1 cellular context compared by ENCODE assay signal in the genomic region with DNA sequence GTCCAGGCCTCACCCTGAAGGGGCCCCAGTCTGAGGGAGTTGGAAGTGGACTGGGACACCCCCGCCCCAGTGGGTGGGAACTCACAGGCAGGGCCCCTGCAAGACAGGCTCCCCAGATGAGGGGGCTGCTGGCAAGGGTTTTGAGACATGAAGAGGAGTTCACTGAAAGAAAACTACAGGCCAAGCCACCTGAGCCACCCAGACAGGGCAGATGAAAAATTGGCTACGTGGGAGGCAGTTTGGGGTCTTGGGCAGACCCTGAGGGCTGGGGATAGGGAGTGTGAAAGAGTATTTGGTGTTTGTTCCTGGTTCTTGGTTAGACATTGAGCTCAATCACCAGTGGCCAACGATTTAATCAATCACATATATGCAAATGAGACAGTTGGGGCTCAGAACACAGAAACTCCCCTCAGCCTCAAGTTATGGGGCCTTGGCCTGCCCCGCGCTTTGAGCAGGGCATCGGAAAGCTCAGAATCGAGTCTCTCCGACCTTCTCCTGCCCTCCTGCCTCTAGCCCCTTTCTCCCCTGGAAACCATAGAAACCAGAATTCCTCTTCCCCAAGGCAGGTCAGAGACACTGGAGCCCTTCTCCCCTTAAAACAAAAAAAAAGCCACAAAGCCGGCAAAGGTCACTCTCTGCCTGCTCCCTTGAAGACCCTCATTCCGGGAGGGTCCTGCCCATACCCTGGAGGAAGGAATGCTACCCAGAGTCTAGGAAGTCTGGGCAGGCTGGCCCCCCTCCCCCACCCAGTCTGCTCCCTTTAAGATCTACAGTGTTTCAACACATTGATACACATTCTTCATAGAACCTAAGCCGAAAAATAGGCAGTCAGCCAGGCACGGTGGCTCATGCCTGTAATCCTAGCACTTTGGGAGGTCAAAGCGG.
TF ChIP-seq lines count a peak whose summit lies in the region.

No MANE protein-coding gene starts in this region.

TF ChIP-seq in HepG2, 621 proteins besides CTCF, POLR2A, EP300 and RAD21 (continued from another document and continues in another):
- TF ChIP-seq, protein P1, sequence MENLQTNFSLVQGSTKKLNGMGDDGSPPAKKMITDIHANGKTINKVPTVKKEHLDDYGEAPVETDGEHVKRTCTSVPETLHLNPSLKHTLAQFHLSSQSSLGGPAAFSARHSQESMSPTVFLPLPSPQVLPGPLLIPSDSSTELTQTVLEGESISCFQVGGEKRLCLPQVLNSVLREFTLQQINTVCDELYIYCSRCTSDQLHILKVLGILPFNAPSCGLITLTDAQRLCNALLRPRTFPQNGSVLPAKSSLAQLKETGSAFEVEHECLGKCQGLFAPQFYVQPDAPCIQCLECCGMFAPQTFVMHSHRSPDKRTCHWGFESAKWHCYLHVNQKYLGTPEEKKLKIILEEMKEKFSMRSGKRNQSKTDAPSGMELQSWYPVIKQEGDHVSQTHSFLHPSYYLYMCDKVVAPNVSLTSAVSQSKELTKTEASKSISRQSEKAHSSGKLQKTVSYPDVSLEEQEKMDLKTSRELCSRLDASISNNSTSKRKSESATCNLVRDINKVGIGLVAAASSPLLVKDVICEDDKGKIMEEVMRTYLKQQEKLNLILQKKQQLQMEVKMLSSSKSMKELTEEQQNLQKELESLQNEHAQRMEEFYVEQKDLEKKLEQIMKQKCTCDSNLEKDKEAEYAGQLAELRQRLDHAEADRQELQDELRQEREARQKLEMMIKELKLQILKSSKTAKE (CRISPR knock-in tag; IDR thresholded peaks at IDR 0.05; ENCODE audit: borderline replicate concordance), result no peak
- TF ChIP-seq ZNF383 (CRISPR knock-in tag; IDR thresholded peaks at IDR 0.05; ENCODE audit: borderline replicate concordance) (no peak), KAT2B (IDR thresholded peaks at IDR 0.05; ENCODE audit: borderline replicate concordance, low read depth, low read length) (no peak), TBP (CRISPR knock-in tag; IDR thresholded peaks at IDR 0.05) (no peak), MED13 (CRISPR knock-in tag; IDR thresholded peaks at IDR 0.05) (no peak), SOX13 (IDR thresholded peaks at IDR 0.05) (no peak), SOX13 (CRISPR knock-in tag; conservative IDR thresholded peaks at IDR 0.05 in 1 of 2, IDR thresholded peaks at IDR 0.05 in 1 of 2) (no peak), RAD51 (IDR thresholded peaks at IDR 0.05; ENCODE audit: borderline replicate concordance) (no peak), ASH2L (IDR thresholded peaks at IDR 0.05; ENCODE audit: insufficient read length, low read depth, low read length) (no peak), ZMYM2 (CRISPR knock-in tag; IDR thresholded peaks at IDR 0.05) (no peak), ZNF510 (CRISPR knock-in tag; IDR thresholded peaks at IDR 0.05; ENCODE audit: low read depth) (no peak), PPARG (CRISPR knock-in tag; conservative IDR thresholded peaks at IDR 0.05) (no peak), SPEN (CRISPR knock-in tag; IDR thresholded peaks at IDR 0.05; ENCODE audit: low read depth) (no peak), BRD4 (CRISPR knock-in tag; IDR thresholded peaks at IDR 0.05) (no peak)
- TF ChIP-seq, protein P2, sequence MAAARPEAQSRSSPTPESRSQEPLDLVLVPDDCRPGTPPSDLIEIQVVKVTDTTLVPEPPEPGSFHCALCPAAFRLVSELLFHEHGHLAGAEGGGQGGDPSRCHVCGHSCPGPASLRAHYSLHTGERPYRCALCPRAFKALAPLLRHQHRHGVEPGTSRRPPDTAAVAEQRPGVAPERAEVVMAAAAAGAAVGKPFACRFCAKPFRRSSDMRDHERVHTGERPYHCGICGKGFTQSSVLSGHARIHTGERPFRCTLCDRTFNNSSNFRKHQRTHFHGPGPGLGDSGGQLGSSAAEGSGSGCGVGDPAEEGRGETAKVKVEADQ (CRISPR knock-in tag; IDR thresholded peaks at IDR 0.05; ENCODE audit: borderline replicate concordance), result 0 out of 2 replicates have a peak, but pooled peaks have one; percentile 1
- TF ChIP-seq, protein P3, sequence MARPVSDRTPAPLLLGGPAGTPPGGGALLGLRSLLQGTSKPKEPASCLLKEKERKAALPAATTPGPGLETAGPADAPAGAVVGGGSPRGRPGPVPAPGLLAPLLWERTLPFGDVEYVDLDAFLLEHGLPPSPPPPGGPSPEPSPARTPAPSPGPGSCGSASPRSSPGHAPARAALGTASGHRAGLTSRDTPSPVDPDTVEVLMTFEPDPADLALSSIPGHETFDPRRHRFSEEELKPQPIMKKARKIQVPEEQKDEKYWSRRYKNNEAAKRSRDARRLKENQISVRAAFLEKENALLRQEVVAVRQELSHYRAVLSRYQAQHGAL (CRISPR knock-in tag; IDR thresholded peaks at IDR 0.05; ENCODE audit: not compliant biosample characterization), result no peak
- TF ChIP-seq, protein P4, sequence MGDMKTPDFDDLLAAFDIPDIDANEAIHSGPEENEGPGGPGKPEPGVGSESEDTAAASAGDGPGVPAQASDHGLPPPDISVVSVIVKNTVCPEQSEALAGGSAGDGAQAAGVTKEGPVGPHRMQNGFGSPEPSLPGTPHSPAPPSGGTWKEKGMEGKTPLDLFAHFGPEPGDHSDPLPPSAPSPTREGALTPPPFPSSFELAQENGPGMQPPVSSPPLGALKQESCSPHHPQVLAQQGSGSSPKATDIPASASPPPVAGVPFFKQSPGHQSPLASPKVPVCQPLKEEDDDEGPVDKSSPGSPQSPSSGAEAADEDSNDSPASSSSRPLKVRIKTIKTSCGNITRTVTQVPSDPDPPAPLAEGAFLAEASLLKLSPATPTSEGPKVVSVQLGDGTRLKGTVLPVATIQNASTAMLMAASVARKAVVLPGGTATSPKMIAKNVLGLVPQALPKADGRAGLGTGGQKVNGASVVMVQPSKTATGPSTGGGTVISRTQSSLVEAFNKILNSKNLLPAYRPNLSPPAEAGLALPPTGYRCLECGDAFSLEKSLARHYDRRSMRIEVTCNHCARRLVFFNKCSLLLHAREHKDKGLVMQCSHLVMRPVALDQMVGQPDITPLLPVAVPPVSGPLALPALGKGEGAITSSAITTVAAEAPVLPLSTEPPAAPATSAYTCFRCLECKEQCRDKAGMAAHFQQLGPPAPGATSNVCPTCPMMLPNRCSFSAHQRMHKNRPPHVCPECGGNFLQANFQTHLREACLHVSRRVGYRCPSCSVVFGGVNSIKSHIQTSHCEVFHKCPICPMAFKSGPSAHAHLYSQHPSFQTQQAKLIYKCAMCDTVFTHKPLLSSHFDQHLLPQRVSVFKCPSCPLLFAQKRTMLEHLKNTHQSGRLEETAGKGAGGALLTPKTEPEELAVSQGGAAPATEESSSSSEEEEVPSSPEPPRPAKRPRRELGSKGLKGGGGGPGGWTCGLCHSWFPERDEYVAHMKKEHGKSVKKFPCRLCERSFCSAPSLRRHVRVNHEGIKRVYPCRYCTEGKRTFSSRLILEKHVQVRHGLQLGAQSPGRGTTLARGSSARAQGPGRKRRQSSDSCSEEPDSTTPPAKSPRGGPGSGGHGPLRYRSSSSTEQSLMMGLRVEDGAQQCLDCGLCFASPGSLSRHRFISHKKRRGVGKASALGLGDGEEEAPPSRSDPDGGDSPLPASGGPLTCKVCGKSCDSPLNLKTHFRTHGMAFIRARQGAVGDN (CRISPR knock-in tag; IDR thresholded peaks at IDR 0.05), result no peak
- TF ChIP-seq, protein P5, sequence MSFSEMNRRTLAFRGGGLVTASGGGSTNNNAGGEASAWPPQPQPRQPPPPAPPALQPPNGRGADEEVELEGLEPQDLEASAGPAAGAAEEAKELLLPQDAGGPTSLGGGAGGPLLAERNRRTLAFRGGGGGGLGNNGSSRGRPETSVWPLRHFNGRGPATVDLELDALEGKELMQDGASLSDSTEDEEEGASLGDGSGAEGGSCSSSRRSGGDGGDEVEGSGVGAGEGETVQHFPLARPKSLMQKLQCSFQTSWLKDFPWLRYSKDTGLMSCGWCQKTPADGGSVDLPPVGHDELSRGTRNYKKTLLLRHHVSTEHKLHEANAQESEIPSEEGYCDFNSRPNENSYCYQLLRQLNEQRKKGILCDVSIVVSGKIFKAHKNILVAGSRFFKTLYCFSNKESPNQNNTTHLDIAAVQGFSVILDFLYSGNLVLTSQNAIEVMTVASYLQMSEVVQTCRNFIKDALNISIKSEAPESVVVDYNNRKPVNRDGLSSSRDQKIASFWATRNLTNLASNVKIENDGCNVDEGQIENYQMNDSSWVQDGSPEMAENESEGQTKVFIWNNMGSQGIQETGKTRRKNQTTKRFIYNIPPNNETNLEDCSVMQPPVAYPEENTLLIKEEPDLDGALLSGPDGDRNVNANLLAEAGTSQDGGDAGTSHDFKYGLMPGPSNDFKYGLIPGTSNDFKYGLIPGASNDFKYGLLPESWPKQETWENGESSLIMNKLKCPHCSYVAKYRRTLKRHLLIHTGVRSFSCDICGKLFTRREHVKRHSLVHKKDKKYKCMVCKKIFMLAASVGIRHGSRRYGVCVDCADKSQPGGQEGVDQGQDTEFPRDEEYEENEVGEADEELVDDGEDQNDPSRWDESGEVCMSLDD (CRISPR knock-in tag; IDR thresholded peaks at IDR 0.05; ENCODE audit: borderline replicate concordance), result no peak
- TF ChIP-seq, protein P6, sequence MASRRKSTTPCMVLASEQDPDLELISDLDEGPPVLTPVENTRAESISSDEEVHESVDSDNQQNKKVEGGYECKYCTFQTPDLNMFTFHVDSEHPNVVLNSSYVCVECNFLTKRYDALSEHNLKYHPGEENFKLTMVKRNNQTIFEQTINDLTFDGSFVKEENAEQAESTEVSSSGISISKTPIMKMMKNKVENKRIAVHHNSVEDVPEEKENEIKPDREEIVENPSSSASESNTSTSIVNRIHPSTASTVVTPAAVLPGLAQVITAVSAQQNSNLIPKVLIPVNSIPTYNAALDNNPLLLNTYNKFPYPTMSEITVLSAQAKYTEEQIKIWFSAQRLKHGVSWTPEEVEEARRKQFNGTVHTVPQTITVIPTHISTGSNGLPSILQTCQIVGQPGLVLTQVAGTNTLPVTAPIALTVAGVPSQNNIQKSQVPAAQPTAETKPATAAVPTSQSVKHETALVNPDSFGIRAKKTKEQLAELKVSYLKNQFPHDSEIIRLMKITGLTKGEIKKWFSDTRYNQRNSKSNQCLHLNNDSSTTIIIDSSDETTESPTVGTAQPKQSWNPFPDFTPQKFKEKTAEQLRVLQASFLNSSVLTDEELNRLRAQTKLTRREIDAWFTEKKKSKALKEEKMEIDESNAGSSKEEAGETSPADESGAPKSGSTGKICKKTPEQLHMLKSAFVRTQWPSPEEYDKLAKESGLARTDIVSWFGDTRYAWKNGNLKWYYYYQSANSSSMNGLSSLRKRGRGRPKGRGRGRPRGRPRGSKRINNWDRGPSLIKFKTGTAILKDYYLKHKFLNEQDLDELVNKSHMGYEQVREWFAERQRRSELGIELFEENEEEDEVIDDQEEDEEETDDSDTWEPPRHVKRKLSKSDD (CRISPR knock-in tag; IDR thresholded peaks at IDR 0.05; ENCODE audit: low read depth), result 0 out of 2 replicates have a peak, but pooled peaks have one; percentile 1
- TF ChIP-seq, protein P7, sequence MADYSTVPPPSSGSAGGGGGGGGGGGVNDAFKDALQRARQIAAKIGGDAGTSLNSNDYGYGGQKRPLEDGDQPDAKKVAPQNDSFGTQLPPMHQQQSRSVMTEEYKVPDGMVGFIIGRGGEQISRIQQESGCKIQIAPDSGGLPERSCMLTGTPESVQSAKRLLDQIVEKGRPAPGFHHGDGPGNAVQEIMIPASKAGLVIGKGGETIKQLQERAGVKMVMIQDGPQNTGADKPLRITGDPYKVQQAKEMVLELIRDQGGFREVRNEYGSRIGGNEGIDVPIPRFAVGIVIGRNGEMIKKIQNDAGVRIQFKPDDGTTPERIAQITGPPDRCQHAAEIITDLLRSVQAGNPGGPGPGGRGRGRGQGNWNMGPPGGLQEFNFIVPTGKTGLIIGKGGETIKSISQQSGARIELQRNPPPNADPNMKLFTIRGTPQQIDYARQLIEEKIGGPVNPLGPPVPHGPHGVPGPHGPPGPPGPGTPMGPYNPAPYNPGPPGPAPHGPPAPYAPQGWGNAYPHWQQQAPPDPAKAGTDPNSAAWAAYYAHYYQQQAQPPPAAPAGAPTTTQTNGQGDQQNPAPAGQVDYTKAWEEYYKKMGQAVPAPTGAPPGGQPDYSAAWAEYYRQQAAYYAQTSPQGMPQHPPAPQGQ (CRISPR knock-in tag; IDR thresholded peaks at IDR 0.05; ENCODE audit: borderline replicate concordance), result no peak
- TF ChIP-seq, protein P8, sequence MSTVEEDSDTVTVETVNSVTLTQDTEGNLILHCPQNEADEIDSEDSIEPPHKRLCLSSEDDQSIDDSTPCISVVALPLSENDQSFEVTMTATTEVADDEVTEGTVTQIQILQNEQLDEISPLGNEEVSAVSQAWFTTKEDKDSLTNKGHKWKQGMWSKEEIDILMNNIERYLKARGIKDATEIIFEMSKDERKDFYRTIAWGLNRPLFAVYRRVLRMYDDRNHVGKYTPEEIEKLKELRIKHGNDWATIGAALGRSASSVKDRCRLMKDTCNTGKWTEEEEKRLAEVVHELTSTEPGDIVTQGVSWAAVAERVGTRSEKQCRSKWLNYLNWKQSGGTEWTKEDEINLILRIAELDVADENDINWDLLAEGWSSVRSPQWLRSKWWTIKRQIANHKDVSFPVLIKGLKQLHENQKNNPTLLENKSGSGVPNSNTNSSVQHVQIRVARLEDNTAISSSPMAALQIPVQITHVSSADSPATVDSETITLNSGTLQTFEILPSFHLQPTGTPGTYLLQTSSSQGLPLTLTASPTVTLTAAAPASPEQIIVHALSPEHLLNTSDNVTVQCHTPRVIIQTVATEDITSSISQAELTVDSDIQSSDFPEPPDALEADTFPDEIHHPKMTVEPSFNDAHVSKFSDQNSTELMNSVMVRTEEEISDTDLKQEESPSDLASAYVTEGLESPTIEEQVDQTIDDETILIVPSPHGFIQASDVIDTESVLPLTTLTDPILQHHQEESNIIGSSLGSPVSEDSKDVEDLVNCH (CRISPR knock-in tag; IDR thresholded peaks at IDR 0.05), result no peak
